Comparison of ENCODE assay signal across 8 cellular contexts in the genomic region with DNA sequence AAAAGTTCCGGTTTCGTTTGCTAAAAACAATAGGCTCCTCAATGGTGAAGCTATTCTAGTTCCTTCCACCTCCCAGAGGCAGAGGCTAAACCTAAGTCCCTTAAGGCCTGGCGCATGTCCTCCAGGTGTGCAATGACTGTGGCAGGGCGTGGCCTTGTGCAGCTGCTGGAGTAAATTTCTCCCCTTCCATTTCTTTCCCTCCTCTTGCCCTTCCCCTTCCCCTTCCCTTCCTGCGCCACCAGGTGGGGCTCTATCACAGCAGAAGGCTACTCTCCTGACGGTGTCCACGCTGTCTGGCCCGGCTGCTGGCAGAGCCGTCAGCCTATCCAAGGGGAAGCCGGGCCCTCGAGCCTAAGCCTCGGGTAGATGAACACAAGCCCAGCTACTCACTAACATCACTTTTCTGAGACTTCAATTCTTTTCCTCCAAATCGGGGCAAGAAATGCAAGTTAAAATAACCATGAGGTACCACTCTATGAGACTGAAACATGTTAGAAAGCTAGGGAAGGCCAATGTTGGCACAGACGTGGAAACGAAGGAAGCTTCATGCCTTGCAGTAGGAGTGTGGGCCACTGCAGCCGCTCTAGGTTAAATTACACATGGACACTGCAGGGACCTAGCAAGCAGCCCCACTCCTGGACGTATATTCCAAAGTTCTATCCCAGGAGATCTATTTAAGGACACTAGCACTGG. TPM values are rescaled to one million over a fixed set of nuclear protein-coding genes. Genes with fewer than 3 reads are reported as not detected.
DNase-seq lines count a peak whose midpoint lies in the region; ATAC-seq, FAIRE-seq and TF ChIP-seq lines count a peak whose summit lies in the region.

No MANE protein-coding gene starts in this region.

- 23 to 26% methylated on average over 17 of the region's 17 CpGs for WGBS in pancreas, 2 donors
- WGBS in upper lobe of left lung, 2 donors: 26 to 27% methylated on average over 17 of the region's 17 CpGs

- H3K4me1 ChIP-seq in pancreas: no peaks in the 10 kb centered on the region
- peaks cover 0 to 7% (median 2%) of the 10 kb centered on the region in 4 donors for H3K4me1 ChIP-seq in upper lobe of left lung

- TF ChIP-seq CTCF in LNCaP clone FGC (IDR thresholded peaks at IDR 0.05; ENCODE audit: control insufficient read depth, extremely low read depth, insufficient read depth): peak; percentile 97
- TF ChIP-seq CTCF in pancreas (IDR thresholded peaks at IDR 0.05): peak; percentile 74 to 85 (median 80)
- TF ChIP-seq CTCF in upper lobe of left lung (IDR thresholded peaks at IDR 0.05): peak; percentile 78 to 91 (median 89)

- DNase-seq in GDM1 (lab: John Stamatoyannopoulos, UW): peak; percentile 63
- DNase-seq in H54 (ENCODE audit: insufficient read length, low spot score): peak; percentile 62
- DNase-seq in LNCaP clone FGC (ENCODE audit: low read depth): peak; percentile 62
- peak; percentile 3 for DNase-seq in SIG-M5 (lab: John Stamatoyannopoulos, UW)
- peak; percentile 36 for DNase-seq in activated effector memory CD4-positive, alpha-beta T cell treated with Interleukin-2 at 50 U/mL for 16 hours
- DNase-seq in frontal cortex (ENCODE audit: low spot score in 2 of 2): peak; percentile 19 to 71
- DNase-seq in pancreas: peak; percentile 80 to 94 (median 89)
- DNase-seq in upper lobe of left lung: peak; percentile 71 to 79

- no peaks in the 10 kb centered on the region for H3K36me3 ChIP-seq in pancreas
- no peaks in the 10 kb centered on the region for H3K36me3 ChIP-seq in upper lobe of left lung

- no peak for TF ChIP-seq EP300 in upper lobe of left lung (IDR thresholded peaks at IDR 0.05)

- H3K27me3 ChIP-seq in pancreas (no peaks in the 10 kb centered on the region), upper lobe of left lung (no peaks in the 10 kb centered on the region)

- H3K27ac ChIP-seq in pancreas (no peak overlapping the region), upper lobe of left lung (no peak overlapping the region)

- ATAC-seq in pancreas (peak; percentile 99 to 100 (median 100)), upper lobe of left lung (ENCODE audit: low FRiP score in 2 of 2) (peak; percentile 76 to 95)

- H3K4me3 ChIP-seq in LNCaP clone FGC (ENCODE audit: low read depth, low read length) (no peak overlapping the region), pancreas (no peak overlapping the region), upper lobe of left lung (no peak overlapping the region)

- no peaks in the 10 kb centered on the region for H3K9me3 ChIP-seq in pancreas
- peaks cover 0 to 6% (median 3%) of the 10 kb centered on the region in 4 donors for H3K9me3 ChIP-seq in upper lobe of left lung

- FAIRE-seq in H54 (lab: Jason Lieb, UNC) (no peak), frontal cortex (lab: Jason Lieb, UNC) (no peak), pancreas (lab: Jason Lieb, UNC) (no peak)

- TF ChIP-seq POLR2A in H54 (IDR thresholded peaks at IDR 0.05; ENCODE audit: low read depth, low read length): no peak
- no peak for TF ChIP-seq POLR2A in upper lobe of left lung (IDR thresholded peaks at IDR 0.05)

- intact Hi-C loops in pancreas (cut with DNase I): loop anchor here in 1 of 3 donors (5.0 kb wide), 1 partner anchor 514 kb away; no protein-coding TSS in a partner anchor

RNA-seq across cellular contexts. Expression of gene C16orf78, which starts 34.4 kb away (rescaled TPM):
- not detected for total RNA-seq in frontal cortex
- not detected for total RNA-seq in pancreas
- not detected for polyA plus RNA-seq in pancreas
- not detected for total RNA-seq in upper lobe of left lung

Comparison
In these comparisons a context has a peak if more than half of its experiments do, and no peak if none do; other contexts are left out.
1. DNase-seq: peak in every context shown above with its lines; median percentile 89 in pancreas; 75 in upper lobe of left lung; 63 in GDM1; 62 in H54; 62 in LNCaP clone FGC; 45 in frontal cortex; 36 in activated effector memory CD4-positive, alpha-beta T cell treated with Interleukin-2 at 50 U/mL for 16 hours; 3 in SIG-M5.